1 cellular context compared by ENCODE assay signal in genomic region chr9:137786511-137786920, GRCh38.
TF ChIP-seq lines count a peak whose summit lies in the region.

No MANE protein-coding gene starts in this region.

TF ChIP-seq in HepG2, 621 proteins besides CTCF, POLR2A, EP300 and RAD21:
- no peak for TF ChIP-seq ZNF691 (CRISPR knock-in tag; IDR thresholded peaks at IDR 0.05; ENCODE audit: borderline replicate concordance, low read depth)
- TF ChIP-seq ZNF264 (CRISPR knock-in tag; IDR thresholded peaks at IDR 0.05) = no peak
- no peak for TF ChIP-seq MTERF4 (CRISPR knock-in tag; IDR thresholded peaks at IDR 0.05)
- no peak for TF ChIP-seq GTF2F1 (IDR thresholded peaks at IDR 0.05; ENCODE audit: low read length)
- TF ChIP-seq ZNF501 (CRISPR knock-in tag; IDR thresholded peaks at IDR 0.05) = no peak
- TF ChIP-seq STAG1 (CRISPR knock-in tag; IDR thresholded peaks at IDR 0.05) = no peak
- no peak for TF ChIP-seq PITX1 (CRISPR knock-in tag; IDR thresholded peaks at IDR 0.05)
- TF ChIP-seq AGO2 (optimal IDR thresholded peaks at IDR 0.05; ENCODE audit: low read depth, low read length) = no peak
- no peak for TF ChIP-seq ZFP62 (CRISPR knock-in tag; IDR thresholded peaks at IDR 0.05)
- TF ChIP-seq ZSCAN5A (CRISPR knock-in tag; IDR thresholded peaks at IDR 0.05; ENCODE audit: borderline replicate concordance) = no peak
- TF ChIP-seq, protein P1, sequence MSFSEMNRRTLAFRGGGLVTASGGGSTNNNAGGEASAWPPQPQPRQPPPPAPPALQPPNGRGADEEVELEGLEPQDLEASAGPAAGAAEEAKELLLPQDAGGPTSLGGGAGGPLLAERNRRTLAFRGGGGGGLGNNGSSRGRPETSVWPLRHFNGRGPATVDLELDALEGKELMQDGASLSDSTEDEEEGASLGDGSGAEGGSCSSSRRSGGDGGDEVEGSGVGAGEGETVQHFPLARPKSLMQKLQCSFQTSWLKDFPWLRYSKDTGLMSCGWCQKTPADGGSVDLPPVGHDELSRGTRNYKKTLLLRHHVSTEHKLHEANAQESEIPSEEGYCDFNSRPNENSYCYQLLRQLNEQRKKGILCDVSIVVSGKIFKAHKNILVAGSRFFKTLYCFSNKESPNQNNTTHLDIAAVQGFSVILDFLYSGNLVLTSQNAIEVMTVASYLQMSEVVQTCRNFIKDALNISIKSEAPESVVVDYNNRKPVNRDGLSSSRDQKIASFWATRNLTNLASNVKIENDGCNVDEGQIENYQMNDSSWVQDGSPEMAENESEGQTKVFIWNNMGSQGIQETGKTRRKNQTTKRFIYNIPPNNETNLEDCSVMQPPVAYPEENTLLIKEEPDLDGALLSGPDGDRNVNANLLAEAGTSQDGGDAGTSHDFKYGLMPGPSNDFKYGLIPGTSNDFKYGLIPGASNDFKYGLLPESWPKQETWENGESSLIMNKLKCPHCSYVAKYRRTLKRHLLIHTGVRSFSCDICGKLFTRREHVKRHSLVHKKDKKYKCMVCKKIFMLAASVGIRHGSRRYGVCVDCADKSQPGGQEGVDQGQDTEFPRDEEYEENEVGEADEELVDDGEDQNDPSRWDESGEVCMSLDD (CRISPR knock-in tag; IDR thresholded peaks at IDR 0.05; ENCODE audit: borderline replicate concordance) = no peak
- no peak for TF ChIP-seq HNRNPUL1 (IDR thresholded peaks at IDR 0.05; ENCODE audit: low read depth, low read length)
- TF ChIP-seq ZNF781 (CRISPR knock-in tag; IDR thresholded peaks at IDR 0.05; ENCODE audit: borderline replicate concordance, not compliant biosample characterization) = no peak
